ENCODE assay signal across 18 cellular contexts in genomic region chr17:79621151-79621940, GRCh38. TPM values are rescaled to one million over a fixed set of nuclear protein-coding genes. Genes with fewer than 3 reads are reported as not detected.
DNase-seq lines count a peak whose midpoint lies in the region; ATAC-seq and TF ChIP-seq lines count a peak whose summit lies in the region.
"Had no signal": no experiment of that assay in that cellular context is flagged by ENCODE, and none has a peak within 500 bp of the region (broad histone marks: within the 10 kb centered on the region; RNA-seq: fewer than 3 reads in every experiment).

No MANE protein-coding gene starts in this region.

- H3K36me3 ChIP-seq in aorta (ENCODE audit: control insufficient read depth in 1 of 2, insufficient read depth in 2 of 2, low read length in 1 of 2) (no peaks in the 10 kb centered on the region), MM.1S (replicated peaks; ENCODE audit: insufficient read depth, low read length) (no peaks in the 10 kb centered on the region)
- H3K36me3 ChIP-seq: ascending aorta, gastroesophageal sphincter had no signal

- no peaks in the 10 kb centered on the region for H3F3A ChIP-seq in MM.1S (ENCODE audit: insufficient read depth, low read length)

- no peaks in the 10 kb centered on the region for H3K27me3 ChIP-seq in aorta (ENCODE audit: control insufficient read depth in 1 of 2, insufficient read depth in 2 of 2, low read length in 1 of 2)
- peaks cover 91% of the 10 kb centered on the region for H3K27me3 ChIP-seq in MM.1S (replicated peaks; ENCODE audit: insufficient read depth, low read length)
- H3K27me3 ChIP-seq: ascending aorta had no signal

- H4K20me1 ChIP-seq in MM.1S (ENCODE audit: insufficient read depth, low read length) = no peaks in the 10 kb centered on the region

- H3K4me2 ChIP-seq in MM.1S (ENCODE audit: low read depth, low read length) = no peak overlapping the region

- H3K9ac ChIP-seq in MM.1S (ENCODE audit: low read length) = no peak overlapping the region

- no peaks in the 10 kb centered on the region for H3K9me2 ChIP-seq in MM.1S (replicated peaks; ENCODE audit: insufficient read depth, low read length)

- H3K9me3 ChIP-seq in aorta (ENCODE audit: control insufficient read depth, low read length) (no peaks in the 10 kb centered on the region), MM.1S (replicated peaks; ENCODE audit: insufficient read depth, low read length) (no peaks in the 10 kb centered on the region)
- H3K9me3 ChIP-seq: ascending aorta, gastroesophageal sphincter had no signal

- WGBS in aorta, 2 donors = 84 to 88% methylated on average over 27 of the region's 27 CpGs

- no peak overlapping the region for H2AFZ ChIP-seq in MM.1S (ENCODE audit: low read length)

- H3K4me3 ChIP-seq in coronary artery (no peak overlapping the region), aorta (ENCODE audit: low read length in 2 of 2) (no peak overlapping the region), MM.1S (ENCODE audit: low read length) (no peak overlapping the region)
- H3K4me3 ChIP-seq: ascending aorta, gastroesophageal sphincter had no signal

- ATAC-seq in left cardiac atrium (no peak), left ventricle myocardium superior (no peak), aorta (ENCODE audit: low FRiP score) (no peak), HG02642 (IDR thresholded peaks at IDR 0.05; ENCODE audit: poor library complexity, unreplicated experiment) (no peak)
- ATAC-seq: gastroesophageal sphincter, PC-3 had no signal

- H3K27ac ChIP-seq in coronary artery (no peak overlapping the region), aorta (ENCODE audit: low read depth in 1 of 2, low read length in 2 of 2) (no peak overlapping the region), MM.1S (ENCODE audit: low read length) (no peak overlapping the region)
- H3K27ac ChIP-seq: ascending aorta, gastroesophageal sphincter had no signal

- DNase-seq in left cardiac atrium (peak; percentile 1), left ventricle myocardium superior (no peak), coronary artery (ENCODE audit: low spot score) (peak; percentile 21), myocyte (ENCODE audit: low read depth) (peak; percentile 5), aorta (peak; percentile 10 to 48), MM.1S (no peak)
- DNase-seq: activated CD4-positive, alpha-beta T cell treated with anti-CD3 and anti-CD28 coated beads, Interleukin-2, amount 50 U/mL, for 4 hours; GF-D8; HCEC 1CT; NCI-H187; NCI-H510A; PC-3; stimulated activated CD4-positive, alpha-beta T cell treated with anti-CD3 and anti-CD28 coated beads, Interleukin-1b, Interleukin-23, amount 100 ng/mL, for 48 hours had no signal

- H3K79me2 ChIP-seq in MM.1S (ENCODE audit: low read length) = no peaks in the 10 kb centered on the region

- intact Hi-C loops in left cardiac atrium (cut with DNase I) (no loop called here), left ventricle myocardium superior (cut with micrococcal nuclease) (no loop called here), aorta (cut with DNase I) (no loop called here)

- H3K4me1 ChIP-seq in aorta (ENCODE audit: control insufficient read depth in 1 of 2, insufficient read depth in 2 of 2, low read length in 2 of 2) = no peaks in the 10 kb centered on the region
- H3K4me1 ChIP-seq in MM.1S (ENCODE audit: low read length) = no peaks in the 10 kb centered on the region
- H3K4me1 ChIP-seq: ascending aorta had no signal

- TF ChIP-seq CTCF in coronary artery (IDR thresholded peaks at IDR 0.05) (no peak), MM.1S (IDR thresholded peaks at IDR 0.05; ENCODE audit: low read length) (no peak)

RNA-seq across cellular contexts. Expression of gene RBFOX3, which starts 10.5 kb away (rescaled TPM):
- total RNA-seq in left cardiac atrium = not detected
- total RNA-seq in left ventricle myocardium superior = not detected
- not detected in 2 replicates for total RNA-seq in myocyte
- polyA plus RNA-seq in myocyte (2012) = 0.09 TPM
- total RNA-seq in aorta = under 1 TPM in 1 of 2 donors, not detected in 1; 0.55 TPM
- polyA plus RNA-seq in aorta = under 1 TPM; 0.13 TPM
- total RNA-seq: activated T-helper 1 cell treated with anti-CD3 and anti-CD28 coated beads, Interleukin-12 subunit alpha, Interleukin-12 subunit beta, Interleukin-2, Interleukin-4 antibody, amounts not matched to agents 30 ng/mL and 10 ng/mL and 1 ng/mL, durations not matched to agents 14 hours and 24 hours and 36 hours; ascending aorta; epithelial cell of proximal tubule; PC-3 had no signal

Comparison
In these comparisons a context has a peak if more than half of its experiments do, and no peak if none do; other contexts are left out.
1. DNase-seq: peak in left cardiac atrium (single experiment), coronary artery (single experiment), myocyte (single experiment) and aorta (2 of 2); none in left ventricle myocardium superior (single experiment) and MM.1S (single experiment).